Comparison of ENCODE assay signal across 25 cellular contexts in the genomic region with DNA sequence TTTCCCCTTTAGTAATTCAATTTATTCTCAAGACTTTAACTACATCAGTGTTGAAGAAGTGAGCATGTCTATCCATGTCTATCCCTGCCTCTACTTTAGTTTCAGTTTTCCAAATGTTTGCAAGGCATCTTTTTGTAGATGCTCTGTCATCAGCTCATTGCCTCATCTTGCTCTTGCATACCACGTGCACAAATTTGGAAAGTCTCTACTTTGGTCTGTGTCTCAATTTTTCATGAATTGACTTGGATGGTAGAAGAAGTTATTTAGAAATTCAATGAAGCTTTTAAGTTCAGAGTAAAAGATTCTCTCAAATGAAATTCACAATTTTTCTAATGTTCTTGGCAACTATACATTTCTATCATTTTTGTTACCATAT. TPM values are rescaled to one million over a fixed set of nuclear protein-coding genes. Genes with fewer than 3 reads are reported as not detected.
"Had no signal": no experiment of that assay in that cellular context is flagged by ENCODE, and none has a peak within 500 bp of the region (broad histone marks: within the 10 kb centered on the region; RNA-seq: fewer than 3 reads in every experiment).

No MANE protein-coding gene starts in this region.

- DNase-seq: activated CD4-positive, alpha-beta memory T cell treated with anti-CD3 and anti-CD28 coated beads, Interleukin-2, amount 10 ng/mL, durations not matched to agents 7 days and 5 days; activated CD4-positive, alpha-beta T cell treated with anti-CD3 and anti-CD28 coated beads for 4 hours; activated effector memory CD4-positive, alpha-beta T cell treated with anti-CD3 and anti-CD28 coated beads, Interleukin-2, amount 50 U/mL, for 16 hours; activated T-cell treated with anti-CD3 and anti-CD28 coated beads, Interleukin-2, amount 50 U/mL, for 4 hours; amniotic stem cell; cortex of kidney; effector CD8-positive, alpha-beta T cell; glutamatergic neuron; hypothalamus; kidney glomerular epithelial cell; left ventricle myocardium superior; mesenchymal stem cell; nephron progenitor cell; occipital lobe; stimulated activated CD4-positive, alpha-beta T cell treated with anti-CD3 and anti-CD28 coated beads, Interleukin-4, amount 100 ng/mL, for 4 hours; stimulated activated CD8-positive, alpha-beta memory T cell treated with anti-CD3 and anti-CD28 coated beads, Interleukin-4, amount 100 ng/mL, for 48 hours; stimulated activated naive CD8-positive, alpha-beta T cell treated with anti-CD3 and anti-CD28 coated beads, Interleukin-15, Interleukin-2, amounts not matched to agents 100 U/mL and 50 U/mL, for 24 hours; T-helper 17 cell; trophoblast cell had no signal

- H3K27ac Mint-ChIP-seq: activated CD4-positive, alpha-beta memory T cell treated with anti-CD3 and anti-CD28 coated beads, Interleukin-2, amount 10 ng/mL, durations not matched to agents 7 days and 5 days; activated naive CD4-positive, alpha-beta T cell treated with anti-CD3 and anti-CD28 coated beads, Interleukin-2, amount 50 U/mL, for 24 hours; nephron progenitor cell; progenitor cell of endocrine pancreas; T-helper 17 cell; WTC11 had no signal

- H3K27me3 Mint-ChIP-seq: activated CD4-positive, alpha-beta memory T cell treated with anti-CD3 and anti-CD28 coated beads, Interleukin-2, amount 10 ng/mL, durations not matched to agents 7 days and 5 days; progenitor cell of endocrine pancreas had no signal

- H3K9me3 Mint-ChIP-seq: activated CD4-positive, alpha-beta memory T cell treated with anti-CD3 and anti-CD28 coated beads, Interleukin-2, amount 10 ng/mL, durations not matched to agents 7 days and 5 days; activated naive CD4-positive, alpha-beta T cell treated with anti-CD3 and anti-CD28 coated beads, Interleukin-2, amount 50 U/mL, for 24 hours; activated T-cell treated with anti-CD3 and anti-CD28 coated beads, Interleukin-2, amount 50 U/mL, for 4 hours; WTC11 had no signal

- H3K27ac ChIP-seq: right atrium auricular region had no signal

- H3K4me3 ChIP-seq: right atrium auricular region, smooth muscle cell had no signal

- H3K27me3 ChIP-seq: right atrium auricular region had no signal

- H3K4me1 Mint-ChIP-seq: activated CD4-positive, alpha-beta memory T cell treated with anti-CD3 and anti-CD28 coated beads, Interleukin-2, amount 10 ng/mL, durations not matched to agents 7 days and 5 days; activated naive CD4-positive, alpha-beta T cell treated with anti-CD3 and anti-CD28 coated beads, Interleukin-2, amount 50 U/mL, for 24 hours; central memory CD8-positive, alpha-beta T cell; T-helper 17 cell had no signal

- H3K36me3 Mint-ChIP-seq: activated naive CD4-positive, alpha-beta T cell treated with anti-CD3 and anti-CD28 coated beads, Interleukin-2, amount 50 U/mL, for 24 hours; WTC11 had no signal

- ATAC-seq: activated T-cell treated with anti-CD3 and anti-CD28 coated beads, Interleukin-2, amount 50 U/mL, for 4 hours; left ventricle myocardium superior; stimulated activated naive CD8-positive, alpha-beta T cell treated with anti-CD3 and anti-CD28 coated beads, Interleukin-15, Interleukin-2, amounts not matched to agents 100 U/mL and 50 U/mL, for 24 hours; T-helper 17 cell; WTC11 had no signal

- H3K36me3 ChIP-seq: right atrium auricular region had no signal

- H3K4me2 ChIP-seq: smooth muscle cell had no signal

- H3K4me3 Mint-ChIP-seq: activated CD4-positive, alpha-beta memory T cell treated with anti-CD3 and anti-CD28 coated beads, Interleukin-2, amount 10 ng/mL, durations not matched to agents 7 days and 5 days; activated naive CD4-positive, alpha-beta T cell treated with anti-CD3 and anti-CD28 coated beads, Interleukin-2, amount 50 U/mL, for 24 hours; activated T-cell treated with anti-CD3 and anti-CD28 coated beads, Interleukin-2, amount 50 U/mL, for 4 hours; central memory CD8-positive, alpha-beta T cell; nephron progenitor cell; T-helper 17 cell; WTC11 had no signal

- H3K9me3 ChIP-seq: right atrium auricular region had no signal

RNA-seq across cellular contexts. Expression of a gene that starts 55.3 kb away (rescaled TPM):
- total RNA-seq: activated CD4-positive, alpha-beta memory T cell treated with anti-CD3 and anti-CD28 coated beads, Interleukin-2, amount 10 ng/mL, durations not matched to agents 7 days and 5 days; T-helper 17 cell had no signal
